Comparison of ENCODE assay signal across 11 cellular contexts in the genomic region with DNA sequence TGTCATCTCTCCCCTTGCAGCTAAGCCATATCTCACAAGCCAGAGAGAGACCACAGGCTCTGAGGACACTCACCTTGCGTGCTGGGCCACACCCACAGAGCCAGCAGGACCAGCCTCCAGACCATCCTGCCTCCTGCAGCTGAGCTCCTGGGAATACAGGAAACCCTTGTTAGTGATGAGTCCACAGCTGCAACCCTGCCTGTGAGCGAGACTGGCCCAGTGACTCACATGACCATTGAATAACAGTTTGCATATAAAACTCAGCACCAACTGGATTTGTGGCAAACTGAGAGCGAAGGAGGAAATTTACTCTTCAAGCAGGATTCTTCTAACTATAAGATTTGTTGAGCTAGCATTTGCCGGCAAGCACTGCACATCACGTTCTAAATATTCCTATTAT. TPM values are rescaled to one million over a fixed set of nuclear protein-coding genes. Genes with fewer than 3 reads are reported as not detected.
DNase-seq lines count a peak whose midpoint lies in the region; ATAC-seq and TF ChIP-seq lines count a peak whose summit lies in the region.
"Had no signal": no experiment of that assay in that cellular context is flagged by ENCODE, and none has a peak within 500 bp of the region (broad histone marks: within the 10 kb centered on the region; RNA-seq: fewer than 3 reads in every experiment).

No MANE protein-coding gene starts in this region.

- dilution Hi-C loops in mammary epithelial cell (cut with HindIII; ENCODE audit: low sequenced_read_pairs), result no loop called here

- in situ Hi-C loops in mammary epithelial cell (cut with MboI; ENCODE audit: low sequenced_read_pairs in 2 of 2), result no loop called here
- in situ Hi-C loops in GM13976 (cut with MboI; ENCODE audit: low sequenced_read_pairs, unreplicated experiment), result no loop called here

- H3K27ac ChIP-seq in mammary epithelial cell (ENCODE audit: insufficient read depth, low read depth, low read length), result no peak overlapping the region

- no peaks in the 10 kb centered on the region for H3K9me3 ChIP-seq in mammary epithelial cell (replicated peaks; ENCODE audit: insufficient read depth, low read length)
- H3K9me3 ChIP-seq: BE2C had no signal

- DNase-seq in NCI-H510A treated with DMSO at 0.1 percent for 48 hours (lab: John Stamatoyannopoulos, UW) (peak; percentile 43), NCI-H510A (lab: John Stamatoyannopoulos, UW) (no peak), mammary epithelial cell (peak; percentile 94), kidney epithelial cell (ENCODE audit: low read depth) (peak; percentile 44), ureter (ENCODE audit: low spot score) (peak; percentile 64), GM13976 (ENCODE audit: low spot score) (no peak)
- no peak for DNase-seq in activated CD4-positive, alpha-beta T cell treated with anti-CD3 and anti-CD28 coated beads for 1 hour
- DNase-seq: activated CD8-positive, alpha-beta memory T cell treated with anti-CD3 and anti-CD28 coated beads for 24 hours; BE2C; stimulated activated CD4-positive, alpha-beta T cell treated with anti-CD3 and anti-CD28 coated beads, Interleukin-15, amount 100 ng/mL, for 24 hours had no signal

- TF ChIP-seq CTCF in mammary epithelial cell (conservative IDR thresholded peaks at IDR 0.05 in 1 of 2, IDR thresholded peaks at IDR 0.05 in 1 of 2; ENCODE audit: extremely low read depth in 1 of 2, insufficient read depth in 1 of 2, low read depth in 1 of 2, low read length in 2 of 2) (no peak), kidney epithelial cell (IDR thresholded peaks at IDR 0.05; ENCODE audit: insufficient read depth, low read length, poor library complexity, severe bottlenecking) (no peak), GM13976 (IDR thresholded peaks at IDR 0.05; ENCODE audit: borderline replicate concordance, control extremely low read depth, extremely low read depth, insufficient read depth, missing control alignments) (no peak)

- no TSS peak for BruUV-seq in mammary epithelial cell (replicated peaks; lab: Mats Ljungman, UMichigan)

- H2AFZ ChIP-seq in mammary epithelial cell (ENCODE audit: low read depth, low read length), result no peak overlapping the region

- WGBS in mammary epithelial cell (ENCODE audit: low coverage, missing lambda C conversion rate), result 47% methylated on average over 5 of the region's 5 CpGs

- CTCF ChIA-PET in mammary epithelial cell (lab: Charles Lee; ENCODE audit: low non-redundant PET), result no interaction called here

- intact Hi-C loops in mammary epithelial cell (cut with micrococcal nuclease), result loop anchor here (10.0 kb wide), 1 partner anchor 454 kb away; the partner anchor contains the start of genes C6orf120 and WDR27

- H4K20me1 ChIP-seq in mammary epithelial cell (ENCODE audit: insufficient read depth, low read length), result no peaks in the 10 kb centered on the region

- no peaks in the 10 kb centered on the region for H3K79me2 ChIP-seq in mammary epithelial cell (ENCODE audit: insufficient read depth, low read length)

- H3K36me3 ChIP-seq in mammary epithelial cell (ENCODE audit: insufficient read depth, low read length), result no peaks in the 10 kb centered on the region
- H3K36me3 ChIP-seq in kidney epithelial cell (ENCODE audit: control insufficient read depth, insufficient read depth, low read length), result no peaks in the 10 kb centered on the region
- H3K36me3 ChIP-seq: BE2C had no signal

- ATAC-seq in GM19463 (IDR thresholded peaks at IDR 0.05; ENCODE audit: unreplicated experiment), result no peak

- H3K27me3 ChIP-seq in mammary epithelial cell (ENCODE audit: insufficient read depth, low read length), result no peaks in the 10 kb centered on the region
- H3K27me3 ChIP-seq in kidney epithelial cell (ENCODE audit: control insufficient read depth, insufficient read depth, low read length), result peaks cover 22% of the 10 kb centered on the region
- H3K27me3 ChIP-seq: BE2C had no signal

- no peak overlapping the region for H3K4me3 ChIP-seq in mammary epithelial cell (replicated peaks in 1 of 3; ENCODE audit: insufficient read depth in 1 of 3, low read depth in 2 of 3, low read length in 3 of 3)
- H3K4me3 ChIP-seq in kidney epithelial cell (ENCODE audit: low read depth, low read length), result no peak overlapping the region

- H3K9ac ChIP-seq in mammary epithelial cell (ENCODE audit: insufficient read depth, low read length), result no peak overlapping the region

- no peak overlapping the region for H3K4me2 ChIP-seq in mammary epithelial cell (ENCODE audit: insufficient read depth, low read depth, low read length)

- H3K4me1 ChIP-seq in mammary epithelial cell (ENCODE audit: insufficient read depth, low read length), result peaks cover 9% of the 10 kb centered on the region
- H3K4me1 ChIP-seq: BE2C had no signal

RNA-seq across cellular contexts. Expression of gene THBS2, which starts 3.0 kb away (rescaled TPM):
- total RNA-seq in mammary epithelial cell, result 1 to 10 TPM in 1 of 2 donors, under 1 TPM in 1; 0.64 to 4.3 TPM
- polyA plus RNA-seq in mammary epithelial cell, result 0.46 TPM
- 1.8 TPM for polyA minus RNA-seq in mammary epithelial cell
- 21.9 and 28.6 TPM in 2 replicates for total RNA-seq in kidney epithelial cell
- total RNA-seq in ureter, result 65.8 TPM

Comparison
In these comparisons a context has a peak if more than half of its experiments do, and no peak if none do; other contexts are left out.
1. DNase-seq: peak in NCI-H510A treated with DMSO at 0.1 percent for 48 hours (single experiment), mammary epithelial cell (single experiment), kidney epithelial cell (single experiment) and ureter (single experiment); none in NCI-H510A (single experiment), GM13976 (single experiment) and activated CD4-positive, alpha-beta T cell treated with anti-CD3 and anti-CD28 coated beads for 1 hour (single experiment).